15 cellular contexts compared by ENCODE assay signal in the genomic region with DNA sequence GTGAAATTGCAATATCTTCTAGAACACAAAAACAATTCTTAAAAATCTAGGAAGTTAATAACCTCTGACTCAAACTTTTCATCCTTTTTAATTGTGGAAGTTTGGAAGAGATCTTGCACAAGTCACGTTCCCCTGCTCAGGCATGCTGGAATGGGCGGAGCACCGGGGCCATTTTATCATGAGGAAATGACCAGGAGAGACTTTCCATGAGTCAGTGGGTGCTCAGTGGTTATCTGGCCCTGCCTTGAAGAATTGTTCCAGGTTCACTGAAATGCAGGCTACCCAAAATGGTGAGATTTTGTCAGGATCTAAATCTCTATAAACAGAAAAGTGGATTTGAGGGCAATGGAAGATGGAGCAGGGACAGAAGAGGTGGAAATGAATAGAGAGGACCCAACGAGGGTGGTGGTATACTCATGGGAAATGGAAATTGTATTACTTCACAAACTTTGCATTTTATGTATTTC.
A peak's percentile ranks its signal among the peaks of the same experiment; 100 is the strongest.
DNase-seq lines count a peak whose midpoint lies in the region; ATAC-seq and TF ChIP-seq lines count a peak whose summit lies in the region.
"Had no signal": no experiment of that assay in that cellular context is flagged by ENCODE, and none has a peak within 500 bp of the region (broad histone marks: within the 10 kb centered on the region; RNA-seq: fewer than 3 reads in every experiment).

No MANE protein-coding gene starts in this region.

- peak overlapping the region; percentile 24 for H3K4me3 Mint-ChIP-seq in activated CD8-positive, alpha-beta T cell treated with anti-CD3 and anti-CD28 coated beads for 36 hours
- no peak overlapping the region for H3K4me3 Mint-ChIP-seq in activated CD8-positive, alpha-beta T cell treated with anti-CD3 and anti-CD28 coated beads, Interleukin-2, amount 10 ng/mL, durations not matched to agents 7 days and 5 days
- peak overlapping the region; percentile 9 for H3K4me3 Mint-ChIP-seq in dendritic cell treated with granulocyte-macrophage colony-stimulating factor and Interleukin-4, amounts not matched to agents 40 ng/mL and 50 ng/mL, for 4 days
- H3K4me3 Mint-ChIP-seq in naive thymus-derived CD8-positive, alpha-beta T cell: peak overlapping the region in 7 of 10 donors; percentile 1 to 76 (median 56)
- H3K4me3 Mint-ChIP-seq: activated naive CD8-positive, alpha-beta T cell treated with anti-CD3 and anti-CD28 coated beads, Interleukin-2, amount 10 ng/mL, durations not matched to agents 7 days and 5 days had no signal

- H4K20me1 ChIP-seq in PC-9 (ENCODE audit: insufficient read depth): no peaks in the 10 kb centered on the region

- no peaks in the 10 kb centered on the region; the same call in 1 of the 2 replicates for H3F3A ChIP-seq in PC-9 (ENCODE audit: insufficient read depth, low read depth)

- intact Hi-C loops in activated CD8-positive, alpha-beta T cell treated with anti-CD3 and anti-CD28 coated beads for 36 hours (cut with micrococcal nuclease): loop anchor here (5.0 kb wide), 1 partner anchor 44 kb away; no protein-coding TSS in a partner anchor
- intact Hi-C loops in PC-9 (cut with micrococcal nuclease; ENCODE audit: unreplicated experiment): no loop called here
- intact Hi-C loops in dendritic cell treated with granulocyte-macrophage colony-stimulating factor and Interleukin-4, amounts not matched to agents 40 ng/mL and 50 ng/mL, for 4 days (cut with micrococcal nuclease): loop anchor here (5.0 kb wide), 1 partner anchor 39 kb away; no protein-coding TSS in a partner anchor

- 0 out of 2 replicates have a peak, but pooled peaks cover 3% of the 10 kb centered on the region for H3K9me3 ChIP-seq in PC-9 (ENCODE audit: insufficient read depth, low read depth)
- H3K9me3 ChIP-seq: A549, heart left ventricle had no signal

- peaks cover 80% of the 10 kb centered on the region for H3K4me1 Mint-ChIP-seq in activated CD8-positive, alpha-beta T cell treated with anti-CD3 and anti-CD28 coated beads for 36 hours (ENCODE audit: low read depth)
- peaks cover 78% of the 10 kb centered on the region for H3K4me1 Mint-ChIP-seq in activated CD8-positive, alpha-beta T cell treated with anti-CD3 and anti-CD28 coated beads, Interleukin-2, amount 10 ng/mL, durations not matched to agents 7 days and 5 days (ENCODE audit: low read depth)
- peaks cover 54% of the 10 kb centered on the region for H3K4me1 Mint-ChIP-seq in dendritic cell treated with granulocyte-macrophage colony-stimulating factor and Interleukin-4, amounts not matched to agents 40 ng/mL and 50 ng/mL, for 4 days (ENCODE audit: low read depth)
- H3K4me1 Mint-ChIP-seq in naive thymus-derived CD8-positive, alpha-beta T cell: peaks cover 47 to 91% (median 83%) of the 10 kb centered on the region in 4 donors

- no peaks in the 10 kb centered on the region for H3K27me3 Mint-ChIP-seq in activated CD8-positive, alpha-beta T cell treated with anti-CD3 and anti-CD28 coated beads for 36 hours
- H3K27me3 Mint-ChIP-seq in activated CD8-positive, alpha-beta T cell treated with anti-CD3 and anti-CD28 coated beads, Interleukin-2, amount 10 ng/mL, durations not matched to agents 7 days and 5 days (ENCODE audit: low read depth): no peaks in the 10 kb centered on the region
- H3K27me3 Mint-ChIP-seq in dendritic cell treated with granulocyte-macrophage colony-stimulating factor and Interleukin-4, amounts not matched to agents 40 ng/mL and 50 ng/mL, for 4 days: no peaks in the 10 kb centered on the region
- no peaks in the 10 kb centered on the region for H3K27me3 Mint-ChIP-seq in naive thymus-derived CD8-positive, alpha-beta T cell
- H3K27me3 Mint-ChIP-seq: activated naive CD8-positive, alpha-beta T cell treated with anti-CD3 and anti-CD28 coated beads, Interleukin-2, amount 10 ng/mL, durations not matched to agents 7 days and 5 days had no signal

- H3K27ac Mint-ChIP-seq in activated CD8-positive, alpha-beta T cell treated with anti-CD3 and anti-CD28 coated beads for 36 hours: peak overlapping the region; percentile 66
- H3K27ac Mint-ChIP-seq in activated CD8-positive, alpha-beta T cell treated with anti-CD3 and anti-CD28 coated beads, Interleukin-2, amount 10 ng/mL, durations not matched to agents 7 days and 5 days: no peak overlapping the region
- peak overlapping the region; percentile 87 for H3K27ac Mint-ChIP-seq in dendritic cell treated with granulocyte-macrophage colony-stimulating factor and Interleukin-4, amounts not matched to agents 40 ng/mL and 50 ng/mL, for 4 days
- peak overlapping the region; percentile 48 to 95 (median 76) for H3K27ac Mint-ChIP-seq in naive thymus-derived CD8-positive, alpha-beta T cell

- no peak overlapping the region for H3K4me3 ChIP-seq in PC-9
- H3K4me3 ChIP-seq: A549, heart left ventricle had no signal

- CTCF ChIA-PET in activated CD8-positive, alpha-beta T cell treated with anti-CD3 and anti-CD28 coated beads for 36 hours (lab: Charles Lee): interaction anchor here (0.7 to 2.3 kb wide), 7 partner anchors 12 to 125 kb away, joined by 3 to 18 read pairs (median 5); no protein-coding TSS in a partner anchor
- CTCF ChIA-PET in activated CD8-positive, alpha-beta T cell treated with anti-CD3 and anti-CD28 coated beads, Interleukin-2, amount 10 ng/mL, durations not matched to agents 7 days and 5 days (lab: Charles Lee): interaction anchor here (1.0 to 2.5 kb wide), 10 partner anchors 16 to 390 kb away, joined by 3 to 22 read pairs (median 4); no protein-coding TSS in a partner anchor
- CTCF ChIA-PET in PC-9 (lab: Charles Lee): interaction anchor here (0.6 kb wide), 1 partner anchor 59 kb away, joined by 7 read pairs; no protein-coding TSS in a partner anchor

- H3K36me3 ChIP-seq in PC-9 (ENCODE audit: low read depth): no peaks in the 10 kb centered on the region

- no peaks in the 10 kb centered on the region for H3K27me3 ChIP-seq in PC-9 (ENCODE audit: insufficient read depth, low read depth)

- no peak overlapping the region for H3K4me2 ChIP-seq in PC-9
- H3K4me2 ChIP-seq: A549 had no signal

- POLR2A ChIA-PET in activated CD8-positive, alpha-beta T cell treated with anti-CD3 and anti-CD28 coated beads for 36 hours (lab: Charles Lee): interaction anchor here (0.9 to 1.3 kb wide), 2 partner anchors 9 to 36 kb away, joined by 3 read pairs; no protein-coding TSS in a partner anchor
- POLR2A ChIA-PET in activated CD8-positive, alpha-beta T cell treated with anti-CD3 and anti-CD28 coated beads, Interleukin-2, amount 10 ng/mL, durations not matched to agents 7 days and 5 days (lab: Charles Lee): interaction anchor here (1.1 kb wide), 1 partner anchor 18 kb away, joined by 4 read pairs; no protein-coding TSS in a partner anchor
- POLR2A ChIA-PET in PC-9 (lab: Charles Lee; ENCODE audit: unreplicated experiment): no interaction called here
- POLR2A ChIA-PET in naive thymus-derived CD8-positive, alpha-beta T cell (lab: Charles Lee): interaction anchor here (1.2 to 2.6 kb wide), 6 partner anchors 13 to 59 kb away, joined by 3 to 10 read pairs (median 6); no protein-coding TSS in a partner anchor

- ATAC-seq in activated CD8-positive, alpha-beta T cell treated with anti-CD3 and anti-CD28 coated beads for 36 hours: no peak
- ATAC-seq in activated CD8-positive, alpha-beta T cell treated with anti-CD3 and anti-CD28 coated beads, Interleukin-2, amount 10 ng/mL, durations not matched to agents 7 days and 5 days: no peak
- ATAC-seq in naive thymus-derived CD8-positive, alpha-beta T cell: no peak
- ATAC-seq in HG03039 (IDR thresholded peaks at IDR 0.05; ENCODE audit: unreplicated experiment): no peak
- no peak for ATAC-seq in GM21367 (IDR thresholded peaks at IDR 0.05; ENCODE audit: unreplicated experiment)
- ATAC-seq: A549, heart left ventricle had no signal

- BruUV-seq in PC-9 (replicated peaks; lab: Mats Ljungman, UMichigan): no TSS peak

- H3K9me3 Mint-ChIP-seq in activated CD8-positive, alpha-beta T cell treated with anti-CD3 and anti-CD28 coated beads for 36 hours: no peaks in the 10 kb centered on the region
- H3K9me3 Mint-ChIP-seq in activated CD8-positive, alpha-beta T cell treated with anti-CD3 and anti-CD28 coated beads, Interleukin-2, amount 10 ng/mL, durations not matched to agents 7 days and 5 days (ENCODE audit: insufficient read depth): no peaks in the 10 kb centered on the region
- peaks cover 8% of the 10 kb centered on the region for H3K9me3 Mint-ChIP-seq in dendritic cell treated with granulocyte-macrophage colony-stimulating factor and Interleukin-4, amounts not matched to agents 40 ng/mL and 50 ng/mL, for 4 days
- H3K9me3 Mint-ChIP-seq in naive thymus-derived CD8-positive, alpha-beta T cell: no peaks in the 10 kb centered on the region
- H3K9me3 Mint-ChIP-seq: activated naive CD8-positive, alpha-beta T cell treated with anti-CD3 and anti-CD28 coated beads, Interleukin-2, amount 10 ng/mL, durations not matched to agents 7 days and 5 days had no signal

- peaks cover 16% of the 10 kb centered on the region for H3K36me3 Mint-ChIP-seq in activated CD8-positive, alpha-beta T cell treated with anti-CD3 and anti-CD28 coated beads for 36 hours (ENCODE audit: low read depth)
- peaks cover 59% of the 10 kb centered on the region for H3K36me3 Mint-ChIP-seq in activated CD8-positive, alpha-beta T cell treated with anti-CD3 and anti-CD28 coated beads, Interleukin-2, amount 10 ng/mL, durations not matched to agents 7 days and 5 days (ENCODE audit: low read depth)
- H3K36me3 Mint-ChIP-seq in dendritic cell treated with granulocyte-macrophage colony-stimulating factor and Interleukin-4, amounts not matched to agents 40 ng/mL and 50 ng/mL, for 4 days (ENCODE audit: low read depth): peaks cover 31% of the 10 kb centered on the region
- peaks cover 0 to 68% (median 17%) of the 10 kb centered on the region in 3 donors for H3K36me3 Mint-ChIP-seq in naive thymus-derived CD8-positive, alpha-beta T cell

- H3K4me1 ChIP-seq in PC-9 (replicated peaks; ENCODE audit: insufficient read depth): peaks cover 10% of the 10 kb centered on the region; the same call in 1 of the 2 replicates
- H3K4me1 ChIP-seq: A549 had no signal

- no peaks in the 10 kb centered on the region for H3K79me2 ChIP-seq in PC-9 (ENCODE audit: low read depth)

- H2AFZ ChIP-seq in PC-9: peak overlapping the region; percentile 69

- H3K9me2 ChIP-seq in PC-9 (ENCODE audit: insufficient read depth): 0 out of 2 replicates have a peak, but pooled peaks cover 5% of the 10 kb centered on the region

- H3K27ac ChIP-seq in PC-9: no peak overlapping the region
- H3K27ac ChIP-seq: A549 had no signal

- TF ChIP-seq CTCF in activated CD8-positive, alpha-beta T cell treated with anti-CD3 and anti-CD28 coated beads for 36 hours (IDR thresholded peaks at IDR 0.05): no peak
- TF ChIP-seq CTCF in PC-9 (conservative IDR thresholded peaks at IDR 0.05): no peak

- no peak for DNase-seq in activated CD8-positive, alpha-beta T cell treated with anti-CD3 and anti-CD28 coated beads for 36 hours
- no peak for DNase-seq in activated CD8-positive, alpha-beta T cell treated with anti-CD3 and anti-CD28 coated beads, Interleukin-2, amount 10 ng/mL, durations not matched to agents 7 days and 5 days
- DNase-seq in PC-9 (peak in 1 of 2 experiments; percentile 41), NCI-H146 (lab: John Stamatoyannopoulos, UW) (no peak)
- no peak for DNase-seq in naive thymus-derived CD8-positive, alpha-beta T cell
- DNase-seq: activated CD4-positive, CD25-positive, alpha-beta regulatory T cell treated with anti-CD3 and anti-CD28 coated beads, Interleukin-2, amount 50 U/mL, for 72 hours; activated naive CD8-positive, alpha-beta T cell treated with anti-CD3 and anti-CD28 coated beads, Interleukin-2, amount 10 ng/mL, durations not matched to agents 7 days and 5 days; DMS79 treated with DMSO at 0.1 percent for 48 hours; Karpas-422; mesendoderm had no signal
